Comparison of ENCODE assay signal across 7 cellular contexts in genomic region chr12:75481013-75481705, GRCh38. TPM values are rescaled to one million over a fixed set of nuclear protein-coding genes. Genes with fewer than 3 reads are reported as not detected.
DNase-seq lines count a peak whose midpoint lies in the region; ATAC-seq and TF ChIP-seq lines count a peak whose summit lies in the region.

No MANE protein-coding gene starts in this region.

- H3K9me3 ChIP-seq in Peyer's patch (no peaks in the 10 kb centered on the region), psoas muscle (no peaks in the 10 kb centered on the region)

- TF ChIP-seq POLR2A in Peyer's patch (IDR thresholded peaks at IDR 0.05) = no peak
- peak; percentile 4 for TF ChIP-seq POLR2A in erythroblast (IDR thresholded peaks at IDR 0.05; ENCODE audit: low read length)

- no peak overlapping the region for H3K4me3 Mint-ChIP-seq in endothelial cell (ENCODE audit: unreplicated experiment)

- peaks cover 1% of the 10 kb centered on the region for H3K27me3 Mint-ChIP-seq in endothelial cell (ENCODE audit: unreplicated experiment)

- H3K36me3 Mint-ChIP-seq in endothelial cell (ENCODE audit: low read depth, unreplicated experiment) = no peaks in the 10 kb centered on the region

- H3K4me1 ChIP-seq in Peyer's patch (peaks cover 0 to 19% (median 7%) of the 10 kb centered on the region in 4 donors), psoas muscle (peaks cover 9% of the 10 kb centered on the region)

- DNase-seq in Peyer's patch = no peak
- DNase-seq in erythroblast (lab: John Stamatoyannopoulos, UW) = no peak
- DNase-seq in psoas muscle = no peak
- DNase-seq in DMS 273 treated with DMSO at 0.1 percent for 48 hours (lab: John Stamatoyannopoulos, UW) = no peak
- no peak for DNase-seq in endothelial cell (ENCODE audit: low spot score)

- WGBS in psoas muscle, 3 donors = 48 to 65% (median 49%) methylated on average over 5 of the region's 5 CpGs

- TF ChIP-seq CTCF in Peyer's patch (IDR thresholded peaks at IDR 0.05) = no peak
- TF ChIP-seq CTCF in psoas muscle (IDR thresholded peaks at IDR 0.05) = no peak
- TF ChIP-seq CTCF in endothelial cell (IDR thresholded peaks at IDR 0.05; ENCODE audit: unreplicated experiment) = no peak

- peak; percentile 31 for ATAC-seq in GM18909 (IDR thresholded peaks at IDR 0.05; ENCODE audit: poor library complexity, unreplicated experiment)
- peak; percentile 10 for ATAC-seq in HG02938 (IDR thresholded peaks at IDR 0.05; ENCODE audit: unreplicated experiment)
- peak in 1 of 4 donors; percentile 21 for ATAC-seq in psoas muscle

- intact Hi-C loops in psoas muscle (cut with DNase I) = no loop called here

- no peaks in the 10 kb centered on the region for H3K4me1 Mint-ChIP-seq in endothelial cell (ENCODE audit: unreplicated experiment)

- peak overlapping the region; percentile 75 to 80 (median 78) for H3K27ac ChIP-seq in Peyer's patch
- peak overlapping the region; percentile 64 for H3K27ac ChIP-seq in psoas muscle

- peak overlapping the region; percentile 41 to 49 (median 45) for H3K4me3 ChIP-seq in Peyer's patch
- H3K4me3 ChIP-seq in psoas muscle = peak overlapping the region; percentile 62

- H3K36me3 ChIP-seq in Peyer's patch (no peaks in the 10 kb centered on the region), psoas muscle (ENCODE audit: insufficient read depth in 1 of 2, low read depth in 1 of 2) (no peaks in the 10 kb centered on the region)

- H3K9me3 Mint-ChIP-seq in endothelial cell (ENCODE audit: unreplicated experiment) = no peaks in the 10 kb centered on the region

- no peak overlapping the region for H3K27ac Mint-ChIP-seq in endothelial cell (ENCODE audit: unreplicated experiment)

- H3K27me3 ChIP-seq in Peyer's patch (no peaks in the 10 kb centered on the region), psoas muscle (ENCODE audit: insufficient read depth in 3 of 3, low read length in 2 of 3) (no peaks in the 10 kb centered on the region)

RNA-seq across cellular contexts. Expression of gene GLIPR1, which starts 0.6 kb away (rescaled TPM):
- total RNA-seq in Peyer's patch (10 to 100 TPM in 2 of 4 donors, 1 to 10 TPM in 2; 1.4 to 47.0 (median 7.2) TPM), psoas muscle (1 to 10 TPM; 2.8 to 5.7 (median 4.9) TPM), endothelial cell (ENCODE audit: unreplicated experiment) (0.38 TPM)
- 1 to 10 TPM in 1 of 3 donors, under 1 TPM in 2; 0.52 to 4.4 (median 0.88) TPM for polyA plus RNA-seq in psoas muscle

RNA-seq across cellular contexts. Expression of gene KRR1, which starts 30.2 kb away (rescaled TPM):
- total RNA-seq in Peyer's patch (10 to 100 TPM; 11.5 to 37.1 (median 24.7) TPM), psoas muscle (10 to 100 TPM; 43.1 to 64.9 (median 50.9) TPM), endothelial cell (ENCODE audit: unreplicated experiment) (53.2 TPM)
- 10 to 100 TPM; 15.7 to 40.4 (median 32.4) TPM for polyA plus RNA-seq in psoas muscle
